ENCODE assay signal across 8 cellular contexts in genomic region chr14:54881761-54882401, GRCh38. TPM values are rescaled to one million over a fixed set of nuclear protein-coding genes. Genes with fewer than 3 reads are reported as not detected.
DNase-seq lines count a peak whose midpoint lies in the region; ATAC-seq lines count a peak whose summit lies in the region.

No MANE protein-coding gene starts in this region.

- ATAC-seq in GM21423 (IDR thresholded peaks at IDR 0.05; ENCODE audit: unreplicated experiment): peak; percentile 46
- ATAC-seq in central memory CD8-positive, alpha-beta T cell (replicated peaks; ENCODE audit: extremely low read depth, poor library complexity, severe bottlenecking): peak; percentile 68

- H3K36me3 Mint-ChIP-seq in central memory CD8-positive, alpha-beta T cell (ENCODE audit: insufficient read depth): peaks cover 14% of the 10 kb centered on the region

- H3K4me1 Mint-ChIP-seq in central memory CD8-positive, alpha-beta T cell: peaks cover 47% of the 10 kb centered on the region

- no peaks in the 10 kb centered on the region for H3K9me3 Mint-ChIP-seq in central memory CD8-positive, alpha-beta T cell

- DNase-seq in Daoy (ENCODE audit: low read depth): peak; percentile 42
- peak; percentile 33 for DNase-seq in LoVo (ENCODE audit: low spot score)
- no peak for DNase-seq in central memory CD8-positive, alpha-beta T cell (ENCODE audit: low spot score in 2 of 2)
- peak; percentile 48 for DNase-seq in myocyte (ENCODE audit: low read depth)
- no peak for DNase-seq in NAMALWA (ENCODE audit: low spot score)
- no peak for DNase-seq in effector CD8-positive, alpha-beta T cell (lab: John Stamatoyannopoulos, UW)
- DNase-seq in effector CD4-positive, alpha-beta T cell: no peak

- H3K4me3 Mint-ChIP-seq in central memory CD8-positive, alpha-beta T cell: peak overlapping the region; percentile 84

- H3K27me3 Mint-ChIP-seq in central memory CD8-positive, alpha-beta T cell: no peaks in the 10 kb centered on the region

- peak overlapping the region; percentile 89 for H3K27ac Mint-ChIP-seq in central memory CD8-positive, alpha-beta T cell (ENCODE audit: low read depth)

RNA-seq across cellular contexts. Expression of gene GCH1, which starts 20.7 kb away (rescaled TPM):
- total RNA-seq in Daoy (2014; rRNA removed; shearing (Covaris generic)): 18.2 and 19.4 TPM in 2 replicates
- 2.2 and 2.5 TPM in 2 replicates for total RNA-seq in myocyte
- polyA plus RNA-seq in myocyte (2012): 0.62 TPM

Comparison
In these comparisons a context has a peak if more than half of its experiments do, and no peak if none do; other contexts are left out.
1. DNase-seq: peak in Daoy (single experiment), LoVo (single experiment) and myocyte (single experiment); none in central memory CD8-positive, alpha-beta T cell (0 of 2), NAMALWA (single experiment), effector CD8-positive, alpha-beta T cell (single experiment) and effector CD4-positive, alpha-beta T cell (single experiment).